Comparison of ENCODE assay signal across 23 cellular contexts in genomic region chr9:134693011-134693410, GRCh38. TPM values are rescaled to one million over a fixed set of nuclear protein-coding genes. Genes with fewer than 3 reads are reported as not detected.
DNase-seq lines count a peak whose midpoint lies in the region; ATAC-seq and TF ChIP-seq lines count a peak whose summit lies in the region.
"Had no signal": no experiment of that assay in that cellular context is flagged by ENCODE, and none has a peak within 500 bp of the region (broad histone marks: within the 10 kb centered on the region; RNA-seq: fewer than 3 reads in every experiment).

No MANE protein-coding gene starts in this region.

- peaks cover 29% of the 10 kb centered on the region for H3K36me3 Mint-ChIP-seq in HFFc6 (ENCODE audit: low read depth)
- H3K36me3 Mint-ChIP-seq: activated CD4-positive, alpha-beta memory T cell treated with anti-CD3 and anti-CD28 coated beads for 36 hours; CD14-positive monocyte had no signal

- H3K27me3 ChIP-seq in BE2C (no peaks in the 10 kb centered on the region), mesendoderm (ENCODE audit: insufficient read depth, low read length, poor library complexity) (no peaks in the 10 kb centered on the region), mammary epithelial cell (ENCODE audit: insufficient read depth, low read length) (no peaks in the 10 kb centered on the region)

- in situ Hi-C loops in mammary epithelial cell (cut with MboI; ENCODE audit: low sequenced_read_pairs in 2 of 2): no loop called here

- H3K36me3 ChIP-seq in BE2C: no peaks in the 10 kb centered on the region
- H3K36me3 ChIP-seq in mesendoderm (ENCODE audit: control insufficient read depth, insufficient read depth, low read length): peaks cover 8% of the 10 kb centered on the region
- H3K36me3 ChIP-seq in mammary epithelial cell (ENCODE audit: insufficient read depth, low read length): no peaks in the 10 kb centered on the region

- DNase-seq in BE2C: peak; percentile 59
- no peak for DNase-seq in HFFc6
- DNase-seq in mesendoderm: peak; percentile 32
- no peak for DNase-seq in mammary epithelial cell
- DNase-seq: activated B cell treated with CpG ODN at 0.5 μM for 24 hours; activated CD4-positive, alpha-beta memory T cell treated with anti-CD3 and anti-CD28 coated beads for 36 hours; activated gamma-delta T cell; activated T-cell treated with anti-CD3 and anti-CD28 coated beads for 4 hours; amniotic stem cell; DMS 273 treated with DMSO at 0.1 percent for 48 hours; GF-D8; KG1; MV-4-11; NCI-H1694 treated with DMSO at 0.1 percent for 48 hours; NCI-H446; T1000 had no signal

- H3K4ac ChIP-seq in mesendoderm (ENCODE audit: low read depth, low read length): no peak overlapping the region

- H3K23ac ChIP-seq in mesendoderm (ENCODE audit: low read length): no peak overlapping the region

- H4K5ac ChIP-seq in mesendoderm (ENCODE audit: low read length): no peak overlapping the region

- H2AK5ac ChIP-seq in mesendoderm (ENCODE audit: low read length): no peak overlapping the region

- peaks cover 11% of the 10 kb centered on the region; the same call in 1 of the 2 replicates for H3K4me1 ChIP-seq in BE2C
- H3K4me1 ChIP-seq in mesendoderm (ENCODE audit: control insufficient read depth, low read depth, low read length): no peaks in the 10 kb centered on the region
- H3K4me1 ChIP-seq in mammary epithelial cell (ENCODE audit: insufficient read depth, low read length): no peaks in the 10 kb centered on the region

- intact Hi-C loops in mammary epithelial cell (cut with micrococcal nuclease): no loop called here

- H2AFZ ChIP-seq in mammary epithelial cell (ENCODE audit: low read depth, low read length): no peak overlapping the region

- WGBS in mesendoderm (ENCODE audit: extremely low coverage, insufficient coverage, low lambda C conversion rate): no CpG with 5 or more reads among the region's 9 CpGs
- WGBS in mammary epithelial cell (ENCODE audit: low coverage, missing lambda C conversion rate): 88% methylated on average over 8 of the region's 9 CpGs

- H3K9me3 ChIP-seq in BE2C: no peaks in the 10 kb centered on the region
- H3K9me3 ChIP-seq in mammary epithelial cell (replicated peaks; ENCODE audit: insufficient read depth, low read length): peaks cover 14% of the 10 kb centered on the region

- H4K20me1 ChIP-seq in mammary epithelial cell (ENCODE audit: insufficient read depth, low read length): no peaks in the 10 kb centered on the region

- H3K4me2 ChIP-seq in mesendoderm (ENCODE audit: low read length): no peak overlapping the region
- H3K4me2 ChIP-seq in mammary epithelial cell (ENCODE audit: insufficient read depth, low read depth, low read length): no peak overlapping the region

- peaks cover 24% of the 10 kb centered on the region for H3K27me3 Mint-ChIP-seq in HFFc6 (ENCODE audit: insufficient read depth)
- H3K27me3 Mint-ChIP-seq: activated CD4-positive, alpha-beta memory T cell treated with anti-CD3 and anti-CD28 coated beads for 36 hours had no signal

- H3K4me3 Mint-ChIP-seq in HFFc6: no peak overlapping the region
- H3K4me3 Mint-ChIP-seq: activated B cell treated with CpG ODN at 0.5 μM for 24 hours; activated CD4-positive, alpha-beta memory T cell treated with anti-CD3 and anti-CD28 coated beads for 36 hours; CD14-positive monocyte; nephron had no signal

- no TSS peak for BruUV-seq in mammary epithelial cell (replicated peaks; lab: Mats Ljungman, UMichigan)

- H3K9me3 Mint-ChIP-seq in HFFc6: no peaks in the 10 kb centered on the region
- H3K9me3 Mint-ChIP-seq: activated B cell treated with CpG ODN at 0.5 μM for 24 hours; activated CD4-positive, alpha-beta memory T cell treated with anti-CD3 and anti-CD28 coated beads for 36 hours; CD14-positive monocyte; nephron had no signal

- CTCF ChIA-PET in mammary epithelial cell (lab: Charles Lee; ENCODE audit: low non-redundant PET): no interaction called here

- H3K79me2 ChIP-seq in mesendoderm (ENCODE audit: control insufficient read depth, insufficient read depth, low read length) (no peaks in the 10 kb centered on the region), mammary epithelial cell (ENCODE audit: insufficient read depth, low read length) (no peaks in the 10 kb centered on the region)

- ATAC-seq in SK-N-SH treated with all-trans-retinoic acid at 6 μM for 48 hours (no peak), HG03439 (IDR thresholded peaks at IDR 0.05; ENCODE audit: unreplicated experiment) (no peak), HG02973 (IDR thresholded peaks at IDR 0.05; ENCODE audit: unreplicated experiment) (no peak), GM21576 (IDR thresholded peaks at IDR 0.05; ENCODE audit: unreplicated experiment) (no peak)
- ATAC-seq: left lobe of liver had no signal

- H3K27ac ChIP-seq in mesendoderm (ENCODE audit: low read depth, low read length) (no peak overlapping the region), mammary epithelial cell (ENCODE audit: insufficient read depth, low read depth, low read length) (no peak overlapping the region)

- no peak overlapping the region for H4K8ac ChIP-seq in mesendoderm (ENCODE audit: low read depth, low read length)

- H2BK5ac ChIP-seq in mesendoderm (ENCODE audit: low read length): no peak overlapping the region

- no peak overlapping the region for H3K18ac ChIP-seq in mesendoderm (ENCODE audit: low read length)

- dilution Hi-C loops in mammary epithelial cell (cut with HindIII; ENCODE audit: low sequenced_read_pairs): loop anchor here (5.0 kb wide), 1 partner anchor 49 kb away; no protein-coding TSS in a partner anchor

- H3K4me3 ChIP-seq in BE2C (ENCODE audit: low read depth, low read length) (no peak overlapping the region), mesendoderm (ENCODE audit: low read length) (no peak overlapping the region), mammary epithelial cell (replicated peaks in 1 of 3; ENCODE audit: insufficient read depth in 1 of 3, low read depth in 2 of 3, low read length in 3 of 3) (no peak overlapping the region)

- peaks cover 12% of the 10 kb centered on the region for H3K79me1 ChIP-seq in mesendoderm (ENCODE audit: low read length)

- H3K9ac ChIP-seq in mesendoderm (ENCODE audit: low read length): no peak overlapping the region
- H3K9ac ChIP-seq in mammary epithelial cell (ENCODE audit: insufficient read depth, low read length): no peak overlapping the region

- H2BK120ac ChIP-seq in mesendoderm (ENCODE audit: low read depth, low read length): no peak overlapping the region

- no peak overlapping the region for H2BK15ac ChIP-seq in mesendoderm (replicated peaks; ENCODE audit: low read depth)

- peak overlapping the region; percentile 40 for H3K27ac Mint-ChIP-seq in HFFc6
- H3K27ac Mint-ChIP-seq: activated B cell treated with CpG ODN at 0.5 μM for 24 hours; activated CD4-positive, alpha-beta memory T cell treated with anti-CD3 and anti-CD28 coated beads for 36 hours; nephron had no signal

- TF ChIP-seq CTCF in BE2C (IDR thresholded peaks at IDR 0.05; ENCODE audit: low read depth, low read length) (no peak), HFFc6 (IDR thresholded peaks at IDR 0.05) (no peak), mammary epithelial cell (conservative IDR thresholded peaks at IDR 0.05 in 1 of 2, IDR thresholded peaks at IDR 0.05 in 1 of 2; ENCODE audit: extremely low read depth in 1 of 2, insufficient read depth in 1 of 2, low read depth in 1 of 2, low read length in 2 of 2) (no peak)

- H3K4me1 Mint-ChIP-seq in HFFc6 (ENCODE audit: low read depth): peaks cover 35% of the 10 kb centered on the region
- H3K4me1 Mint-ChIP-seq: activated B cell treated with CpG ODN at 0.5 μM for 24 hours, CD14-positive monocyte had no signal

- no peak overlapping the region for H3K56ac ChIP-seq in mesendoderm (ENCODE audit: low read length)

TF ChIP-seq in SK-N-SH treated with all-trans-retinoic acid at 6 μM for 48 hours, 23 proteins besides CTCF, POLR2A, EP300 and RAD21:
- 0 out of 2 replicates have a peak, but pooled peaks have one; percentile 14 for TF ChIP-seq TCF4 (CRISPR knock-in tag; IDR thresholded peaks at IDR 0.05; ENCODE audit: borderline replicate concordance)
- TF ChIP-seq, protein P1, sequence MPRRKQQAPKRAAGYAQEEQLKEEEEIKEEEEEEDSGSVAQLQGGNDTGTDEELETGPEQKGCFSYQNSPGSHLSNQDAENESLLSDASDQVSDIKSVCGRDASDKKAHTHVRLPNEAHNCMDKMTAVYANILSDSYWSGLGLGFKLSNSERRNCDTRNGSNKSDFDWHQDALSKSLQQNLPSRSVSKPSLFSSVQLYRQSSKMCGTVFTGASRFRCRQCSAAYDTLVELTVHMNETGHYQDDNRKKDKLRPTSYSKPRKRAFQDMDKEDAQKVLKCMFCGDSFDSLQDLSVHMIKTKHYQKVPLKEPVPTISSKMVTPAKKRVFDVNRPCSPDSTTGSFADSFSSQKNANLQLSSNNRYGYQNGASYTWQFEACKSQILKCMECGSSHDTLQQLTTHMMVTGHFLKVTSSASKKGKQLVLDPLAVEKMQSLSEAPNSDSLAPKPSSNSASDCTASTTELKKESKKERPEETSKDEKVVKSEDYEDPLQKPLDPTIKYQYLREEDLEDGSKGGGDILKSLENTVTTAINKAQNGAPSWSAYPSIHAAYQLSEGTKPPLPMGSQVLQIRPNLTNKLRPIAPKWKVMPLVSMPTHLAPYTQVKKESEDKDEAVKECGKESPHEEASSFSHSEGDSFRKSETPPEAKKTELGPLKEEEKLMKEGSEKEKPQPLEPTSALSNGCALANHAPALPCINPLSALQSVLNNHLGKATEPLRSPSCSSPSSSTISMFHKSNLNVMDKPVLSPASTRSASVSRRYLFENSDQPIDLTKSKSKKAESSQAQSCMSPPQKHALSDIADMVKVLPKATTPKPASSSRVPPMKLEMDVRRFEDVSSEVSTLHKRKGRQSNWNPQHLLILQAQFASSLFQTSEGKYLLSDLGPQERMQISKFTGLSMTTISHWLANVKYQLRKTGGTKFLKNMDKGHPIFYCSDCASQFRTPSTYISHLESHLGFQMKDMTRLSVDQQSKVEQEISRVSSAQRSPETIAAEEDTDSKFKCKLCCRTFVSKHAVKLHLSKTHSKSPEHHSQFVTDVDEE (CRISPR knock-in tag; IDR thresholded peaks at IDR 0.05): no peak

RNA-seq across cellular contexts. Expression of gene COL5A1, which starts 51.4 kb away (rescaled TPM):
- polyA plus RNA-seq in BE2C (2012; ENCODE audit: insufficient read depth, insufficient read length, low read depth): 2.0 TPM
- total RNA-seq in HFFc6 (2021; fragmentation: NEBNext Ultra II Directional; extraction: Animal tissue kit (Norgen Biotek cat#: 25700)): 100 to 1,000 TPM; 196 to 308 (median 225) TPM
- 23.5 TPM for polyA plus RNA-seq in mesendoderm (2013, experiment 1 of 2)
- 21.5 TPM for polyA plus RNA-seq in mesendoderm (2013, experiment 2 of 2)
- 10 to 100 TPM in 1 of 2 donors, 1 to 10 TPM in 1; 7.2 to 22.8 TPM for total RNA-seq in mammary epithelial cell
- 1.2 TPM for polyA plus RNA-seq in mammary epithelial cell
- polyA minus RNA-seq in mammary epithelial cell: 5.4 TPM
- polyA plus RNA-seq: CD14-positive monocyte had no signal

Comparison
In these comparisons a context has a peak if more than half of its experiments do, and no peak if none do; other contexts are left out.
1. DNase-seq: peak in BE2C (single experiment) and mesendoderm (single experiment); none in HFFc6 (single experiment) and mammary epithelial cell (single experiment).
2. RNA of gene COL5A1, which starts 51.4 kb away (total RNA-seq): 196 to 308 TPM in HFFc6; 7.2 to 22.8 TPM in mammary epithelial cell; every median in the first group is over 4 times any median in the second.